Comparison of ENCODE assay signal across 8 cellular contexts in genomic region chr2:186588940-186589732, GRCh38. TPM values are rescaled to one million over a fixed set of nuclear protein-coding genes. Genes with fewer than 3 reads are reported as not detected.
DNase-seq lines count a peak whose midpoint lies in the region; ATAC-seq, FAIRE-seq and TF ChIP-seq lines count a peak whose summit lies in the region.

No MANE protein-coding gene starts in this region.

- peaks cover 13% of the 10 kb centered on the region for H3K27me3 Mint-ChIP-seq in central memory CD8-positive, alpha-beta T cell

- H3K27ac Mint-ChIP-seq in central memory CD8-positive, alpha-beta T cell (ENCODE audit: low read depth) = peak overlapping the region; percentile 78

- no peaks in the 10 kb centered on the region for H3K9me3 ChIP-seq in mononuclear cell (ENCODE audit: low read depth, low read length)

- peaks cover 22% of the 10 kb centered on the region for H3K4me1 Mint-ChIP-seq in central memory CD8-positive, alpha-beta T cell

- H3K4me3 Mint-ChIP-seq in central memory CD8-positive, alpha-beta T cell = peak overlapping the region; percentile 82

- H3K4me3 ChIP-seq in KMS-11 (IDR thresholded peaks at IDR 0.05; ENCODE audit: insufficient read depth, low read depth, low read length) (peak overlapping the region; percentile 79), mononuclear cell (ENCODE audit: low read length) (peak overlapping the region; percentile 72)

- no peak for DNase-seq in central memory CD8-positive, alpha-beta T cell (ENCODE audit: low spot score in 2 of 2)
- DNase-seq in T1000 (lab: John Stamatoyannopoulos, UW) (no peak), NCI-H128 (lab: John Stamatoyannopoulos, UW; ENCODE audit: unreplicated experiment) (no peak)

- H3K9ac ChIP-seq in KMS-11 = peak overlapping the region; percentile 72

- no peaks in the 10 kb centered on the region for H3K9me3 Mint-ChIP-seq in central memory CD8-positive, alpha-beta T cell

- peak overlapping the region; percentile 73 for H3K27ac ChIP-seq in KMS-11

- TF ChIP-seq CTCF in KMS-11 (conservative IDR thresholded peaks at IDR 0.05; ENCODE audit: low read depth, low read length) = no peak

- no peaks in the 10 kb centered on the region for H3K36me3 ChIP-seq in KMS-11 (ENCODE audit: insufficient read depth)

- peak; percentile 34 for FAIRE-seq in G401.6 (lab: Jason Lieb, UNC)

- H3K27me3 ChIP-seq in KMS-11 (ENCODE audit: insufficient read depth, low read depth) (no peaks in the 10 kb centered on the region), mononuclear cell (ENCODE audit: insufficient read depth, low read length) (no peaks in the 10 kb centered on the region)

- H3K4me2 ChIP-seq in KMS-11 = peak overlapping the region; percentile 89

- H3K36me3 Mint-ChIP-seq in central memory CD8-positive, alpha-beta T cell (ENCODE audit: insufficient read depth) = peaks cover 10% of the 10 kb centered on the region

- peaks cover 32% of the 10 kb centered on the region for H3K79me2 ChIP-seq in KMS-11 (ENCODE audit: insufficient read depth, low read depth)

- peak overlapping the region; percentile 99 for H2AFZ ChIP-seq in KMS-11 (ENCODE audit: low read depth)

- H3K4me1 ChIP-seq in KMS-11 (ENCODE audit: low read depth, poor library complexity, severe bottlenecking) (peaks cover 27% of the 10 kb centered on the region), mononuclear cell (ENCODE audit: insufficient read depth, low read length) (peaks cover 18% of the 10 kb centered on the region)

- ATAC-seq in central memory CD8-positive, alpha-beta T cell (replicated peaks; ENCODE audit: extremely low read depth, poor library complexity, severe bottlenecking) = no peak
- ATAC-seq in GM21381 (IDR thresholded peaks at IDR 0.05; ENCODE audit: unreplicated experiment) = no peak
- ATAC-seq in HG03565 (IDR thresholded peaks at IDR 0.05; ENCODE audit: unreplicated experiment) = no peak

- no peaks in the 10 kb centered on the region for H4K20me1 ChIP-seq in KMS-11 (ENCODE audit: insufficient read depth)

RNA-seq across cellular contexts. Expression of gene ITGAV, which starts 0.7 kb away (rescaled TPM):
- total RNA-seq in mononuclear cell = 5.8 TPM
